Comparison of ENCODE assay signal across 8 cellular contexts in the genomic region with DNA sequence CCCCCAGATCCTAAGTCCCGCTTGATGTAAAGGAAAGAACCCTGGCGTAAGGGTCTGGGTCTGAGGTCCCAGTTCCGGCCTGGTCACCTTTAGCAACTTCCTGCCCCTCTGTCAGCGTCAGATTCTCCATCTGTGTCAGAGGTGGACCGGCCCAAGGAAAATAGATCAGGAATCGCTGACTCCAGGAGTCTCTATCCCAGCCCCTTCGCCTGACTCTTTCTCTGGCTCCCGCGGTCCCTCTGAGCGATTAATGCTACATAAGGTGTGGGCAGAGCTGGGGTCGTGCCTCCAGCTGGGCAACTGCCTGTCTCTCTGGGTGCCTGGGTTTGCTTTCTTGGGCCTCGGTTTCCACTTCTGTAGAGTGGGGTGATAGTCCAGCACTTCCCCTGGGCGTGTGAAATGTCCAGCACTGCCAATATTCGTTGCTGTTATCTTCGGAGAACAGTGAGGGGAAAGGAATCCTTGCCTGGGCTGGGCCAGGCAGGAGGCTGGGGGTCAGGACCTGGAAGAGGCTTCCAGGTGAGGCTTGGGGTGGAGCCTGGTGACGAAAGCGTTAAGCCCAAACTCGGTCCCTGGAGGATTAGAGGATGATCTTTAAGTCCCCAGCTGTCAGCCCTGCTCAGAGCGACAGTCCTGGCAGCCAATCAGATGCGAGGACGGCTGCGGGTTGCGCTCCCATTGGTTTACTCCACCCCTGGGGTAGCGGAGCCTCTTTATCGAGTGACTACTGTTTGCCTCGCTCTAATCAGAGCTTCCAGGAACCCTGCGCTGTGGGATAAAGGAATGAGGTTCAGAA. TPM values are rescaled to one million over a fixed set of nuclear protein-coding genes. Genes with fewer than 3 reads are reported as not detected.
DNase-seq lines count a peak whose midpoint lies in the region; ATAC-seq and TF ChIP-seq lines count a peak whose summit lies in the region.

No MANE protein-coding gene starts in this region.

- H4K5ac ChIP-seq in IMR-90 (ENCODE audit: low read depth, low read length): no peak overlapping the region

- BruUV-seq in IMR-90 (replicated peaks; lab: Mats Ljungman, UMichigan): no TSS peak

- H3K56ac ChIP-seq in IMR-90 (ENCODE audit: extremely low read depth, insufficient read depth, low read length): no peak overlapping the region

- no peak overlapping the region for H2BK15ac ChIP-seq in IMR-90 (ENCODE audit: low read depth, low read length)

- TF ChIP-seq CTCF in BE2C (IDR thresholded peaks at IDR 0.05; ENCODE audit: low read depth, low read length) (no peak), IMR-90 (conservative IDR thresholded peaks at IDR 0.05; ENCODE audit: low read depth, low read length) (no peak), OCI-LY3 (IDR thresholded peaks at IDR 0.05; ENCODE audit: low read depth, low read length) (no peak), epithelial cell of proximal tubule (conservative IDR thresholded peaks at IDR 0.05; ENCODE audit: low read depth, low read length) (no peak)

- H3K9ac ChIP-seq in IMR-90 (ENCODE audit: low read depth, low read length) (peak overlapping the region; percentile 9), OCI-LY3 (ENCODE audit: low read length) (peak overlapping the region; percentile 77)

- no peak overlapping the region for H2BK5ac ChIP-seq in IMR-90 (ENCODE audit: low read depth, low read length, poor library complexity, severe bottlenecking)

- H4K20me1 ChIP-seq in IMR-90 (ENCODE audit: insufficient read depth, low read length) (peaks cover 38% of the 10 kb centered on the region), OCI-LY3 (ENCODE audit: insufficient read depth, low read length) (peaks cover 5% of the 10 kb centered on the region; the same call in 1 of the 2 replicates)

- no peak for TF ChIP-seq RAD21 in IMR-90 (IDR thresholded peaks at IDR 0.05; ENCODE audit: low read length)

- 2% methylated on average over 9 of the region's 27 CpGs; no CpG with 5 or more reads in 1 of the 2 experiments for WGBS in IMR-90 (ENCODE audit: extremely low coverage in 2 of 2, insufficient read length in 1 of 2), 2 experiments

- H2AK9ac ChIP-seq in IMR-90 (replicated peaks; ENCODE audit: low read depth, low read length, poor library complexity): peak overlapping the region; percentile 23

- H3K36me3 ChIP-seq in BE2C: no peaks in the 10 kb centered on the region
- peaks cover 29% of the 10 kb centered on the region for H3K36me3 ChIP-seq in IMR-90 (ENCODE audit: control insufficient read depth, insufficient read depth, low read length)
- H3K36me3 ChIP-seq in OCI-LY3 (replicated peaks; ENCODE audit: low read depth, low read length): peaks cover 27% of the 10 kb centered on the region

- DNase-seq in BE2C (peak; percentile 92), IMR-90 (peak; percentile 93), activated T-cell treated with anti-CD3 and anti-CD28 coated beads for 4 hours (peak; percentile 82), epithelial cell of proximal tubule (ENCODE audit: low read depth) (peak; percentile 48), mucosa of gallbladder (ENCODE audit: low spot score) (peak; percentile 92)
- DNase-seq in stimulated activated CD8-positive, alpha-beta memory T cell treated with anti-CD3 and anti-CD28 coated beads, Interleukin-2, amount 100 ng/mL, for 1 hour (ENCODE audit: low read depth in 2 of 2): peak; percentile 80 to 84

- H3K4ac ChIP-seq in IMR-90 (ENCODE audit: low read depth, low read length): peak overlapping the region; percentile 4; the same call in 1 of the 2 replicates

- H3K4me2 ChIP-seq in IMR-90 (ENCODE audit: low read depth, low read length) (peak overlapping the region; percentile 77), OCI-LY3 (ENCODE audit: low read length) (peak overlapping the region; percentile 95)

- in situ Hi-C loops in IMR-90 (cut with MboI; ENCODE audit: low sequenced_read_pairs): no loop called here

- intact Hi-C loops in IMR-90 (cut with micrococcal nuclease): loop anchor here (2.0 kb wide), 2 partner anchors 54 to 62 kb away; a partner anchor contains a TSS

- peaks cover 17% of the 10 kb centered on the region; the same call in 1 of the 2 replicates for H3K79me2 ChIP-seq in OCI-LY3 (ENCODE audit: low read length)

- H2BK120ac ChIP-seq in IMR-90 (ENCODE audit: low read depth, low read length): no peak overlapping the region

- H4K91ac ChIP-seq in IMR-90 (ENCODE audit: insufficient read depth, low read depth, low read length): no peak overlapping the region

- CTCF ChIA-PET in IMR-90 (lab: Yijun Ruan, JAX): interaction anchor here (1.2 kb wide), 1 partner anchor 31 kb away, joined by 3 read pairs; no protein-coding TSS in a partner anchor

- H3K27me3 ChIP-seq in BE2C (no peaks in the 10 kb centered on the region), IMR-90 (ENCODE audit: control insufficient read depth, insufficient read depth, low read length) (no peaks in the 10 kb centered on the region), OCI-LY3 (ENCODE audit: low read depth, low read length) (no peaks in the 10 kb centered on the region)

- ATAC-seq in GM19463 (IDR thresholded peaks at IDR 0.05; ENCODE audit: unreplicated experiment) (peak; percentile 38), IMR-90 (ENCODE audit: low read depth) (peak; percentile 73)

- no peak overlapping the region; a peak in 1 of 4 replicates for H4K8ac ChIP-seq in IMR-90 (ENCODE audit: low read depth in 2 of 2, low read length in 2 of 2)

- no peak for TF ChIP-seq POLR2A in IMR-90 (IDR thresholded peaks at IDR 0.05; ENCODE audit: low read depth, low read length)

- 0 out of 2 replicates have a peak overlapping the region, but pooled peaks have one; percentile 39 for H3K23ac ChIP-seq in IMR-90 (ENCODE audit: low read depth, low read length)

- no peak overlapping the region; the same call in 1 of the 2 replicates for H3K14ac ChIP-seq in IMR-90 (replicated peaks; ENCODE audit: low read depth, low read length)

- H3K4me1 ChIP-seq in BE2C (peaks cover 10% of the 10 kb centered on the region), IMR-90 (ENCODE audit: control insufficient read depth, insufficient read depth, low read length) (peaks cover 7% of the 10 kb centered on the region; the same call in 1 of the 2 replicates), OCI-LY3 (ENCODE audit: low read length) (peaks cover 41% of the 10 kb centered on the region)

- peaks cover 0 to 22% of the 10 kb centered on the region in 2 experiments; a peak in 2 of 4 replicates for H3K79me1 ChIP-seq in IMR-90 (ENCODE audit: low read depth in 1 of 2, low read length in 2 of 2)

- H3K9me3 ChIP-seq in BE2C (no peaks in the 10 kb centered on the region), IMR-90 (ENCODE audit: control insufficient read depth, insufficient read depth, low read length) (no peaks in the 10 kb centered on the region), OCI-LY3 (ENCODE audit: insufficient read depth, low read length) (no peaks in the 10 kb centered on the region)

- no peak overlapping the region for H3K18ac ChIP-seq in IMR-90 (ENCODE audit: low read depth, low read length)

- POLR2A ChIA-PET in IMR-90 (lab: Charles Lee; ENCODE audit: unreplicated experiment): interaction anchor here (0.8 to 1.8 kb wide), 3 partner anchors 12 to 14 kb away, joined by 3 to 5 read pairs (median 4); a partner anchor contains a TSS

- H3K27ac ChIP-seq in IMR-90 (ENCODE audit: insufficient read depth, low read length) (no peak overlapping the region), OCI-LY3 (ENCODE audit: low read length) (peak overlapping the region; percentile 66)

- H2AFZ ChIP-seq in IMR-90 (replicated peaks; ENCODE audit: low read length, poor library complexity): peak overlapping the region; percentile 90
- H2AFZ ChIP-seq in OCI-LY3 (ENCODE audit: low read depth, low read length): no peak overlapping the region

- dilution Hi-C loops in IMR-90 (cut with HindIII; ENCODE audit: low sequenced_read_pairs, unreplicated experiment): no loop called here

- no peak overlapping the region for H2BK20ac ChIP-seq in IMR-90 (ENCODE audit: low read depth, low read length)

- no peaks in the 10 kb centered on the region for H3K9me1 ChIP-seq in IMR-90 (ENCODE audit: insufficient read depth, low read length)

- H3K4me3 ChIP-seq in BE2C (ENCODE audit: low read depth, low read length) (peak overlapping the region; percentile 72), IMR-90 (ENCODE audit: insufficient read depth, low read depth, low read length) (peak overlapping the region; percentile 44), OCI-LY3 (ENCODE audit: low read length) (peak overlapping the region; percentile 82), epithelial cell of proximal tubule (ENCODE audit: low read depth, low read length) (peak overlapping the region; percentile 65)

- peak overlapping the region; percentile 11; the same call in 1 of the 2 replicates for H2AK5ac ChIP-seq in IMR-90 (ENCODE audit: low read depth, low read length)

RNA-seq across cellular contexts. Expression of a gene that starts 0.8 kb away (rescaled TPM):
- polyA plus RNA-seq in BE2C (2012; ENCODE audit: insufficient read depth, insufficient read length, low read depth): 16.4 TPM
- 0.36 and 0.56 TPM in 2 replicates for total RNA-seq in IMR-90 (2012; rRNA removed)
- 3.2 and 3.3 TPM in 2 replicates for polyA plus RNA-seq in IMR-90 (2012; rRNA removed)
- polyA plus RNA-seq in IMR-90 (2012; cell fraction: cytosol; rRNA removed): 3.0 and 3.3 TPM in 2 replicates
- polyA plus RNA-seq in IMR-90 (2012; cell fraction: nucleus; rRNA removed; ENCODE audit: low replicate concordance): 21.0 and 42.9 TPM in 2 replicates
- 4.3 and 9.7 TPM in 2 replicates for total RNA-seq in epithelial cell of proximal tubule
- total RNA-seq in mucosa of gallbladder: 49.0 TPM

RNA-seq across cellular contexts. Expression of a gene that starts 14.3 kb away (rescaled TPM):
- 3.0 TPM for polyA plus RNA-seq in BE2C (2012; ENCODE audit: insufficient read depth, insufficient read length, low read depth)
- total RNA-seq in IMR-90 (2012; rRNA removed) (270 and 272 TPM in 2 replicates), epithelial cell of proximal tubule (164 and 281 TPM in 2 replicates), mucosa of gallbladder (104 TPM)
- polyA plus RNA-seq in IMR-90 (2012; rRNA removed): 385 and 395 TPM in 2 replicates
- polyA plus RNA-seq in IMR-90 (2012; cell fraction: cytosol; rRNA removed): 751 and 1,323 TPM in 2 replicates
- polyA plus RNA-seq in IMR-90 (2012; cell fraction: nucleus; rRNA removed; ENCODE audit: low replicate concordance): 398 and 523 TPM in 2 replicates

RNA-seq across cellular contexts. Expression of a gene that starts 19.4 kb away (rescaled TPM):
- polyA plus RNA-seq in BE2C (2012; ENCODE audit: insufficient read depth, insufficient read length, low read depth): not detected
- not detected in 2 replicates for total RNA-seq in IMR-90 (2012; rRNA removed)
- not detected in 2 replicates for polyA plus RNA-seq in IMR-90 (2012; rRNA removed)
- not detected in 2 replicates for polyA plus RNA-seq in IMR-90 (2012; cell fraction: cytosol; rRNA removed)
- not detected in 2 replicates for polyA plus RNA-seq in IMR-90 (2012; cell fraction: nucleus; rRNA removed; ENCODE audit: low replicate concordance)
- total RNA-seq in epithelial cell of proximal tubule: not detected in 2 replicates
- total RNA-seq in mucosa of gallbladder: not detected

RNA-seq across cellular contexts. Expression of a gene that starts 19.8 kb away (rescaled TPM):
- polyA plus RNA-seq in BE2C (2012; ENCODE audit: insufficient read depth, insufficient read length, low read depth): 687 TPM
- total RNA-seq in IMR-90 (2012; rRNA removed): 22.6 and 26.4 TPM in 2 replicates
- polyA plus RNA-seq in IMR-90 (2012; rRNA removed): 153 and 181 TPM in 2 replicates
- 88.4 and 194 TPM in 2 replicates for polyA plus RNA-seq in IMR-90 (2012; cell fraction: cytosol; rRNA removed)
- polyA plus RNA-seq in IMR-90 (2012; cell fraction: nucleus; rRNA removed; ENCODE audit: low replicate concordance): 867 and 2,100 TPM in 2 replicates
- total RNA-seq in epithelial cell of proximal tubule: 155 and 193 TPM in 2 replicates
- total RNA-seq in mucosa of gallbladder: 182 TPM

RNA-seq across cellular contexts. Expression of a gene that starts 26.3 kb away (rescaled TPM):
- polyA plus RNA-seq in BE2C (2012; ENCODE audit: insufficient read depth, insufficient read length, low read depth): 31.2 TPM
- 0.83 and 1.3 TPM in 2 replicates for total RNA-seq in IMR-90 (2012; rRNA removed)
- polyA plus RNA-seq in IMR-90 (2012; rRNA removed): 1.4 and 1.7 TPM in 2 replicates
- polyA plus RNA-seq in IMR-90 (2012; cell fraction: cytosol; rRNA removed): 2.0 and 2.2 TPM in 2 replicates
- polyA plus RNA-seq in IMR-90 (2012; cell fraction: nucleus; rRNA removed; ENCODE audit: low replicate concordance): 3.0 and 10.5 TPM in 2 replicates
- total RNA-seq in epithelial cell of proximal tubule: 6.2 and 6.7 TPM in 2 replicates
- total RNA-seq in mucosa of gallbladder: 42.4 TPM
